ENCODE assay signal across 1 cellular context in the genomic region with DNA sequence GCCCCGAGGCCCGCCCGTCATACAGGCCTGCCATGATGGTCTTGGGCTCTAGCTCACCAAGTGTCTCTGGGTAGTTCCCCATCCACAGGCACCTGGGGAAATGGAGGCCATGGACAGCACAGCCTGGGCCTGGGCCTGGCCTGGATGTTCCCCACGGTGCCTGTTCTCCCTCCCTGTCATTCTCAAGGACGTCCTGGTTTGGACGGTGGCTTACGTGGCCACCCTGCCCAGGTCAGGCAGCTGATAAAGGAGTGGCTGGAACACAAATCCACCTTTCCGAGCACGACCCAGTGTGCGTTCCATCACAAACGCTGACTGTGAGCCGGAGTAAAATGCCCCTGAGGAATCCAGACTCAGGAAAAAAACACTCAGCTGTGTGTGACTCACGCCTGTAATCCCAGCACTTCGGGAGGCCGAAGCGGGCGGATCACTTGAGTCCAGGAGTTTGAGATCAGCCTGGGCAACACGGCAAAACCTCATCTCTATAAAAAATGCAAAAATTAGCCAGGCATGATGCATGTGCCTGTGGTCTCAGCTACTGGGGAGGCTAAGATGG.
TF ChIP-seq lines count a peak whose summit lies in the region.

No MANE protein-coding gene starts in this region.

TF ChIP-seq in H1, 55 proteins besides CTCF, POLR2A, EP300 and RAD21:
- no peak for TF ChIP-seq NANOG (IDR thresholded peaks at IDR 0.05; ENCODE audit: insufficient read depth, low read depth, low read length, poor library complexity, severe bottlenecking)
- no peak for TF ChIP-seq RNF2 (IDR thresholded peaks at IDR 0.05; ENCODE audit: borderline replicate concordance, low read depth, low read length, missing control alignments, poor library complexity, severe bottlenecking)
- no peak for TF ChIP-seq CBX5 (IDR thresholded peaks at IDR 0.05; ENCODE audit: low read depth, low read length)
- TF ChIP-seq SP4 (IDR thresholded peaks at IDR 0.05; ENCODE audit: low read length) = no peak
- TF ChIP-seq KDM1A (IDR thresholded peaks at IDR 0.05; ENCODE audit: borderline replicate concordance, low read length) = no peak
- TF ChIP-seq RFX5 (IDR thresholded peaks at IDR 0.05; ENCODE audit: borderline replicate concordance, low read depth, low read length) = no peak
- no peak for TF ChIP-seq EGR1 (IDR thresholded peaks at IDR 0.05; ENCODE audit: borderline replicate concordance, low read depth, low read length)
- TF ChIP-seq ATF3 (IDR thresholded peaks at IDR 0.05; ENCODE audit: insufficient read depth, low read depth, low read length) = no peak
- no peak for TF ChIP-seq BRCA1 (IDR thresholded peaks at IDR 0.05; ENCODE audit: low read depth, low read length)
- TF ChIP-seq CBX8 (IDR thresholded peaks at IDR 0.05; ENCODE audit: borderline replicate concordance, low read depth, low read length) = no peak
- no peak for TF ChIP-seq FOSL1 (IDR thresholded peaks at IDR 0.05; ENCODE audit: insufficient read depth, low read depth, low read length)
- TF ChIP-seq GTF2F1 (IDR thresholded peaks at IDR 0.05; ENCODE audit: borderline replicate concordance, low read depth, low read length) = no peak
- TF ChIP-seq POLR2AphosphoS5 (IDR thresholded peaks at IDR 0.05; ENCODE audit: low read depth, low read length) = no peak
- TF ChIP-seq CHD1 (IDR thresholded peaks at IDR 0.05; ENCODE audit: low read depth, low read length) = no peak
- TF ChIP-seq CREB1 (IDR thresholded peaks at IDR 0.05) = no peak
- TF ChIP-seq ATF2 (IDR thresholded peaks at IDR 0.05; ENCODE audit: low read length) = no peak
- no peak for TF ChIP-seq BACH1 (IDR thresholded peaks at IDR 0.05; ENCODE audit: low read length)
- no peak for TF ChIP-seq TEAD4 (IDR thresholded peaks at IDR 0.05; ENCODE audit: low read depth, low read length)
- TF ChIP-seq NRF1 (IDR thresholded peaks at IDR 0.05; ENCODE audit: low read depth, low read length) = no peak
